Comparison of ENCODE assay signal across 26 cellular contexts in genomic region chr5:35881758-35882157, GRCh38. TPM values are rescaled to one million over a fixed set of nuclear protein-coding genes. Genes with fewer than 3 reads are reported as not detected.
A peak's percentile ranks its signal among the peaks of the same experiment; 100 is the strongest.
DNase-seq lines count a peak whose midpoint lies in the region; ATAC-seq and TF ChIP-seq lines count a peak whose summit lies in the region.
"Had no signal": no experiment of that assay in that cellular context is flagged by ENCODE, and none has a peak within 500 bp of the region (broad histone marks: within the 10 kb centered on the region; RNA-seq: fewer than 3 reads in every experiment).

No MANE protein-coding gene starts in this region.

- no peaks in the 10 kb centered on the region for H3K27me3 ChIP-seq in BLaER1 treated with 17β-estradiol and CSF1 and Interleukin-3, amounts not matched to agents 10 nM and 100 nM
- H3K27me3 ChIP-seq in IMR-90 (ENCODE audit: control insufficient read depth, insufficient read depth, low read length) = no peaks in the 10 kb centered on the region
- H3K27me3 ChIP-seq: adrenal gland had no signal

- H4K20me1 ChIP-seq in BLaER1 treated with 17β-estradiol and CSF1 and Interleukin-3, amounts not matched to agents 10 nM and 100 nM = peaks cover 0 to 13% (median 0%) of the 10 kb centered on the region in 11 experiments; a peak in 2 of 22 replicates
- H4K20me1 ChIP-seq in IMR-90 (ENCODE audit: insufficient read depth, low read length) = no peaks in the 10 kb centered on the region

- peak overlapping the region; percentile 74 for H2AK5ac ChIP-seq in IMR-90 (ENCODE audit: low read depth, low read length)

- peaks cover 56% of the 10 kb centered on the region for H3K36me3 Mint-ChIP-seq in T-helper 2 cell treated with Interferon-gamma antibody and Interleukin-4, amounts not matched to agents 5 μg/mL and 100 μg/mL, for 36 hours (ENCODE audit: low read depth)
- H3K36me3 Mint-ChIP-seq in central memory CD8-positive, alpha-beta T cell (ENCODE audit: insufficient read depth) = peaks cover 19% of the 10 kb centered on the region
- peaks cover 27% of the 10 kb centered on the region for H3K36me3 Mint-ChIP-seq in HFFc6 (ENCODE audit: low read depth)
- H3K36me3 Mint-ChIP-seq: brain, memory B cell, type B pancreatic cell had no signal

- H3K9me3 ChIP-seq in BLaER1 treated with 17β-estradiol and CSF1 and Interleukin-3, amounts not matched to agents 10 nM and 100 nM (replicated peaks in 1 of 11) = no peaks in the 10 kb centered on the region
- H3K9me3 ChIP-seq in IMR-90 (ENCODE audit: control insufficient read depth, insufficient read depth, low read length) = no peaks in the 10 kb centered on the region
- H3K9me3 ChIP-seq: adrenal gland had no signal

- peak overlapping the region; percentile 32 for H3K27ac Mint-ChIP-seq in T-helper 2 cell treated with Interferon-gamma antibody and Interleukin-4, amounts not matched to agents 5 μg/mL and 100 μg/mL, for 36 hours
- H3K27ac Mint-ChIP-seq in central memory CD8-positive, alpha-beta T cell (ENCODE audit: low read depth) = no peak overlapping the region
- no peak overlapping the region; the same call in 1 of the 2 replicates for H3K27ac Mint-ChIP-seq in HFFc6
- H3K27ac Mint-ChIP-seq: brain, memory B cell, type B pancreatic cell had no signal

- peaks cover 8% of the 10 kb centered on the region for H3K9me1 ChIP-seq in IMR-90 (ENCODE audit: insufficient read depth, low read length)

- peaks cover 5% of the 10 kb centered on the region for H3K9me3 Mint-ChIP-seq in T-helper 2 cell treated with Interferon-gamma antibody and Interleukin-4, amounts not matched to agents 5 μg/mL and 100 μg/mL, for 36 hours
- peaks cover 10% of the 10 kb centered on the region for H3K9me3 Mint-ChIP-seq in central memory CD8-positive, alpha-beta T cell
- H3K9me3 Mint-ChIP-seq in HFFc6 = peaks cover 5% of the 10 kb centered on the region
- H3K9me3 Mint-ChIP-seq: brain had no signal

- peak overlapping the region; percentile 50; the same call in 1 of the 2 replicates for H3K23ac ChIP-seq in IMR-90 (ENCODE audit: low read depth, low read length)

- TF ChIP-seq RAD21 in IMR-90 (IDR thresholded peaks at IDR 0.05; ENCODE audit: low read length) = no peak

- no peak for DNase-seq in T-helper 2 cell treated with Interferon-gamma antibody and Interleukin-4, amounts not matched to agents 5 μg/mL and 100 μg/mL, for 36 hours (ENCODE audit: low spot score)
- DNase-seq in T-helper 2 cell (no peak), IMR-90 (no peak), T-helper 9 cell (no peak), SKM-1 treated with dmso at 0.1 percent for 144 hours (lab: John Stamatoyannopoulos, UW; ENCODE audit: unreplicated experiment) (no peak), HFFc6 (no peak)
- no peak for DNase-seq in central memory CD8-positive, alpha-beta T cell (ENCODE audit: low spot score in 2 of 2)
- DNase-seq: activated CD4-positive, alpha-beta T cell treated with anti-CD3 and anti-CD28 coated beads for 1 hour; adrenal gland; AML-193; Calu3; effector CD4-positive, alpha-beta T cell; head of caudate nucleus; NCI-H1092 treated with DMSO at 0.1 percent for 48 hours; NCI-H2029; NCI-H82; SHP77 treated with DMSO at 0.1 percent for 48 hours had no signal

- H3K27me3 Mint-ChIP-seq in T-helper 2 cell treated with Interferon-gamma antibody and Interleukin-4, amounts not matched to agents 5 μg/mL and 100 μg/mL, for 36 hours (ENCODE audit: low read depth) = no peaks in the 10 kb centered on the region
- no peaks in the 10 kb centered on the region for H3K27me3 Mint-ChIP-seq in central memory CD8-positive, alpha-beta T cell
- no peaks in the 10 kb centered on the region for H3K27me3 Mint-ChIP-seq in HFFc6 (ENCODE audit: insufficient read depth)

- in situ Hi-C loops in IMR-90 (cut with MboI; ENCODE audit: low sequenced_read_pairs) = no loop called here

- H3K4me3 ChIP-seq in BLaER1 treated with 17β-estradiol and CSF1 and Interleukin-3, amounts not matched to agents 10 nM and 100 nM = no peak overlapping the region
- no peak overlapping the region for H3K4me3 ChIP-seq in IMR-90 (ENCODE audit: insufficient read depth, low read depth, low read length)
- H3K4me3 ChIP-seq: adrenal gland, skin epidermis had no signal

- peak overlapping the region; percentile 50 for H3K14ac ChIP-seq in IMR-90 (replicated peaks; ENCODE audit: low read depth, low read length)

- H2AFZ ChIP-seq in IMR-90 (replicated peaks; ENCODE audit: low read length, poor library complexity) = peak overlapping the region; percentile 37

- H3K4me1 ChIP-seq in BLaER1 treated with 17β-estradiol and CSF1 and Interleukin-3, amounts not matched to agents 10 nM and 100 nM = peaks cover 94 to 99% (median 97%) of the 10 kb centered on the region in 10 experiments
- H3K4me1 ChIP-seq in IMR-90 (ENCODE audit: control insufficient read depth, insufficient read depth, low read length) = peaks cover 6% of the 10 kb centered on the region; the same call in 1 of the 2 replicates
- H3K4me1 ChIP-seq: adrenal gland had no signal

- dilution Hi-C loops in IMR-90 (cut with HindIII; ENCODE audit: low sequenced_read_pairs, unreplicated experiment) = no loop called here

- peak overlapping the region; percentile 72 for H2BK15ac ChIP-seq in IMR-90 (ENCODE audit: low read depth, low read length)

- peaks cover 53% of the 10 kb centered on the region for H3K4me1 Mint-ChIP-seq in T-helper 2 cell treated with Interferon-gamma antibody and Interleukin-4, amounts not matched to agents 5 μg/mL and 100 μg/mL, for 36 hours (ENCODE audit: low read depth)
- H3K4me1 Mint-ChIP-seq in central memory CD8-positive, alpha-beta T cell = peaks cover 63% of the 10 kb centered on the region
- H3K4me1 Mint-ChIP-seq in HFFc6 (ENCODE audit: low read depth) = peaks cover 53% of the 10 kb centered on the region
- H3K4me1 Mint-ChIP-seq: memory B cell had no signal

- CTCF ChIA-PET in IMR-90 (lab: Yijun Ruan, JAX) = interaction anchor here (0.6 kb wide), 1 partner anchor 237 kb away, joined by 4 read pairs; no protein-coding TSS in a partner anchor

- H3K9ac ChIP-seq in BLaER1 treated with 17β-estradiol and CSF1 and Interleukin-3, amounts not matched to agents 10 nM and 100 nM = peak overlapping the region in 8 of 11 experiments; percentile 19 to 91 (median 80); a peak in 14 of 22 replicates
- H3K9ac ChIP-seq in IMR-90 (ENCODE audit: low read depth, low read length) = no peak overlapping the region

- peak overlapping the region; percentile 89; the same call in 1 of the 2 replicates for H2BK20ac ChIP-seq in IMR-90 (ENCODE audit: low read depth, low read length)

- H2BK5ac ChIP-seq in IMR-90 (ENCODE audit: low read depth, low read length, poor library complexity, severe bottlenecking) = peak overlapping the region; percentile 55

- peak overlapping the region; percentile 34 to 97 (median 89) for H3K4me2 ChIP-seq in BLaER1 treated with 17β-estradiol and CSF1 and Interleukin-3, amounts not matched to agents 10 nM and 100 nM
- no peak overlapping the region for H3K4me2 ChIP-seq in IMR-90 (ENCODE audit: low read depth, low read length)

- peak overlapping the region; percentile 72 for H4K91ac ChIP-seq in IMR-90 (ENCODE audit: insufficient read depth, low read depth, low read length)

- H3K36me3 ChIP-seq in BLaER1 treated with 17β-estradiol and CSF1 and Interleukin-3, amounts not matched to agents 10 nM and 100 nM = peaks cover 0 to 49% (median 30%) of the 10 kb centered on the region in 11 experiments; a peak in 17 of 22 replicates
- peaks cover 4% of the 10 kb centered on the region for H3K36me3 ChIP-seq in IMR-90 (ENCODE audit: control insufficient read depth, insufficient read depth, low read length)
- H3K36me3 ChIP-seq: adrenal gland had no signal

- intact Hi-C loops in IMR-90 (cut with micrococcal nuclease) = no loop called here

- ATAC-seq in IMR-90 (ENCODE audit: low read depth) = no peak
- peak; percentile 17 for ATAC-seq in central memory CD8-positive, alpha-beta T cell (replicated peaks; ENCODE audit: extremely low read depth, poor library complexity, severe bottlenecking)
- ATAC-seq: HCT116 had no signal

- no TSS peak for BruUV-seq in IMR-90 (replicated peaks; lab: Mats Ljungman, UMichigan)

- peak overlapping the region; percentile 11; the same call in 1 of the 2 replicates for H3K18ac ChIP-seq in IMR-90 (ENCODE audit: low read depth, low read length)

- peak overlapping the region; percentile 12 to 20; a peak in 3 of 4 replicates for H4K8ac ChIP-seq in IMR-90 (ENCODE audit: low read depth in 2 of 2, low read length in 2 of 2)

- no peak overlapping the region; the same call in 1 of the 2 replicates for H4K5ac ChIP-seq in IMR-90 (ENCODE audit: low read depth, low read length)

- TF ChIP-seq CTCF in IMR-90 (conservative IDR thresholded peaks at IDR 0.05; ENCODE audit: low read depth, low read length) (no peak), HFFc6 (IDR thresholded peaks at IDR 0.05) (no peak)

- peak overlapping the region; percentile 76 for H2BK120ac ChIP-seq in IMR-90 (ENCODE audit: low read depth, low read length)

- H2AK9ac ChIP-seq in IMR-90 (replicated peaks; ENCODE audit: low read depth, low read length, poor library complexity) = no peak overlapping the region

- TF ChIP-seq POLR2A in IMR-90 (IDR thresholded peaks at IDR 0.05; ENCODE audit: low read depth, low read length) = no peak

- H3K56ac ChIP-seq in IMR-90 (ENCODE audit: extremely low read depth, insufficient read depth, low read length) = no peak overlapping the region

- POLR2A ChIA-PET in IMR-90 (lab: Charles Lee; ENCODE audit: unreplicated experiment) = no interaction called here

- WGBS in IMR-90 (ENCODE audit: extremely low coverage in 2 of 2, insufficient read length in 1 of 2), 2 experiments = no CpG with 5 or more reads among the region's 2 CpGs

- H3K4me3 Mint-ChIP-seq in T-helper 2 cell treated with Interferon-gamma antibody and Interleukin-4, amounts not matched to agents 5 μg/mL and 100 μg/mL, for 36 hours = no peak overlapping the region
- no peak overlapping the region for H3K4me3 Mint-ChIP-seq in central memory CD8-positive, alpha-beta T cell
- H3K4me3 Mint-ChIP-seq in HFFc6 = no peak overlapping the region
- H3K4me3 Mint-ChIP-seq: brain, memory B cell, type B pancreatic cell had no signal

- peak overlapping the region; percentile 54 for H3K4ac ChIP-seq in IMR-90 (ENCODE audit: low read depth, low read length)

- peak overlapping the region in 10 of 11 experiments; percentile 30 to 99 (median 94); a peak in 19 of 22 replicates for H3K27ac ChIP-seq in BLaER1 treated with 17β-estradiol and CSF1 and Interleukin-3, amounts not matched to agents 10 nM and 100 nM
- no peak overlapping the region for H3K27ac ChIP-seq in IMR-90 (ENCODE audit: insufficient read depth, low read length)
- H3K27ac ChIP-seq: adrenal gland, HL-60 had no signal

- H3K79me1 ChIP-seq in IMR-90 (ENCODE audit: low read depth in 1 of 2, low read length in 2 of 2) = peaks cover 5 to 6% of the 10 kb centered on the region in 2 experiments; a peak in 1 of 4 replicates

RNA-seq across cellular contexts. Expression of gene IL7R, which starts 25.1 kb away (rescaled TPM):
- 56.9 and 71.7 TPM in 2 replicates for total RNA-seq in IMR-90 (2012; rRNA removed)
- 39.0 and 40.7 TPM in 2 replicates for polyA plus RNA-seq in IMR-90 (2012; rRNA removed)
- polyA plus RNA-seq in IMR-90 (2012; cell fraction: cytosol; rRNA removed) = 12.9 and 32.4 TPM in 2 replicates
- 7.9 and 30.3 TPM in 2 replicates for polyA plus RNA-seq in IMR-90 (2012; cell fraction: nucleus; rRNA removed; ENCODE audit: low replicate concordance)
- 10 to 100 TPM; 37.2 to 63.2 (median 45.2) TPM for total RNA-seq in HFFc6 (2021; fragmentation: NEBNext Ultra II Directional; extraction: Animal tissue kit (Norgen Biotek cat#: 25700))

RNA-seq across cellular contexts. Expression of gene CAPSL, which starts 56.7 kb away (rescaled TPM):
- total RNA-seq in IMR-90 (2012; rRNA removed) = not detected in 2 replicates
- polyA plus RNA-seq in IMR-90 (2012; rRNA removed) = 0.09 TPM in 1 of 2 replicates, not detected in the other
- polyA plus RNA-seq in IMR-90 (2012; cell fraction: cytosol; rRNA removed) = not detected in 2 replicates
- not detected in 2 replicates for polyA plus RNA-seq in IMR-90 (2012; cell fraction: nucleus; rRNA removed; ENCODE audit: low replicate concordance)
- total RNA-seq in HFFc6 (2021; fragmentation: NEBNext Ultra II Directional; extraction: Animal tissue kit (Norgen Biotek cat#: 25700)) = under 1 TPM in 5 of 6 experiments, not detected in 1; 0.19 to 0.52 (median 0.35) TPM
- total RNA-seq: adrenal gland, Calu3, epithelial cell of proximal tubule, osteoblast had no signal
